In the genomic region with DNA sequence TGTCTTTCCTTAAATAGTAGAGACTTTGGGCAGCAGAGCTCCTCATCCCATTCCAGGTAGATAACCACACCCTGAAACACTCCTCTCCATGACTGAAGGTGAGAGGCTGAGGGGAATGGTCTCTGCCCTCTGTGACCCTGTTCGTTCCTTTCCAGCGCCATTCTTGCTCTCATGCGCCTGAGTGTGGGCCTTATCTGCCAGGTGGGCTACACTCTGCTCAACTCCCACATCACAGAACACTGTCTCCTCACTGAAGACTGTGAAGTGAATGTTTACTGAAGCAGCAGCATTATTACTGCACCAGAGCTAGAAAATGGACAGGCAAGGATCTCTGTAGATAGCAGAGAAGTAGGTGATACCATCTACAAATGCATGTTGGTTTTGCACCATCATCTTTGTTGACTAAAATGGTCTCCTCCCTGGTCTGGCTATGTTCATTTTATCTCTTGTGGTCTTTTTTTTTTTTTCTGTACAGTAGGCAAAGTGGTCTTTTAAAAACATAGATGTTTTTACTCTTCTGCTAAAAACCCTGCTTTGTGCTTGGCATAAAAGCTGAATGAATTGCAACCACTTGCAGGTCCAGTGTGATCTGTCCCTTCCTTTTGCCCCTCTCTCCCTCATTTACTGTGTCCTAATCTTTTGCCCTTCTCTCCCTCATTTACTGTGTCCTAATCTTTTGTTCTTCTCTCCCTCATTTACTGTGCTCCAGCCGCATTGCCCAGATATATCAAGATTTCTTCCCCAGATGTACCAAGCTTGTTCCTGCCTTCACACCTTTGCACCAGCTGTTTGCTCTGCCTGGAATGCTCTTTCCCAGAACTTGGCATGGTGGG, we compare ENCODE assay signal across 24 cellular contexts. TPM values are rescaled to one million over a fixed set of nuclear protein-coding genes. Genes with fewer than 3 reads are reported as not detected.
DNase-seq lines count a peak whose midpoint lies in the region; ATAC-seq, FAIRE-seq and TF ChIP-seq lines count a peak whose summit lies in the region.
"Had no signal": no experiment of that assay in that cellular context is flagged by ENCODE, and none has a peak within 500 bp of the region (broad histone marks: within the 10 kb centered on the region; RNA-seq: fewer than 3 reads in every experiment).

No MANE protein-coding gene starts in this region.

- H2AFZ ChIP-seq in HepG2 (ENCODE audit: low read length), result no peak overlapping the region

- H3K9me3 Mint-ChIP-seq in activated naive CD8-positive, alpha-beta T cell treated with anti-CD3 and anti-CD28 coated beads for 36 hours, result no peaks in the 10 kb centered on the region
- no peaks in the 10 kb centered on the region for H3K9me3 Mint-ChIP-seq in memory B cell
- no peaks in the 10 kb centered on the region for H3K9me3 Mint-ChIP-seq in nephron progenitor cell
- H3K9me3 Mint-ChIP-seq: activated B cell treated with CpG ODN at 0.5 μM for 24 hours; activated naive CD4-positive, alpha-beta T cell treated with anti-CD3 and anti-CD28 coated beads, Interleukin-2, amount 10 ng/mL, durations not matched to agents 7 days and 5 days had no signal

- TF ChIP-seq POLR2A in HepG2 (IDR thresholded peaks at IDR 0.05; ENCODE audit: insufficient read depth in 1 of 2, low read depth in 2 of 2, low read length in 2 of 2) (no peak), right lobe of liver (IDR thresholded peaks at IDR 0.05) (no peak), uterus (IDR thresholded peaks at IDR 0.05) (no peak)

- POLR2A ChIA-PET in HepG2 (lab: Yijun Ruan, JAX), result interaction anchor here (0.7 to 1.2 kb wide), 2 partner anchors 10 to 36 kb away, joined by 3 to 5 read pairs; no protein-coding TSS in a partner anchor

- H3K27me3 Mint-ChIP-seq in activated naive CD8-positive, alpha-beta T cell treated with anti-CD3 and anti-CD28 coated beads for 36 hours, result no peaks in the 10 kb centered on the region
- no peaks in the 10 kb centered on the region for H3K27me3 Mint-ChIP-seq in memory B cell
- no peaks in the 10 kb centered on the region for H3K27me3 Mint-ChIP-seq in nephron progenitor cell (ENCODE audit: low read depth, poor library complexity)
- H3K27me3 Mint-ChIP-seq: activated B cell treated with CpG ODN at 0.5 μM for 24 hours; activated CD4-positive, alpha-beta T cell treated with anti-CD3 and anti-CD28 coated beads, Interleukin-2, amount 10 ng/mL, durations not matched to agents 7 days and 5 days; activated naive CD4-positive, alpha-beta T cell treated with anti-CD3 and anti-CD28 coated beads, Interleukin-2, amount 10 ng/mL, durations not matched to agents 7 days and 5 days had no signal

- no peak overlapping the region for H3K4me3 Mint-ChIP-seq in activated naive CD8-positive, alpha-beta T cell treated with anti-CD3 and anti-CD28 coated beads for 36 hours
- H3K4me3 Mint-ChIP-seq in memory B cell, result no peak overlapping the region
- H3K4me3 Mint-ChIP-seq in nephron progenitor cell, result no peak overlapping the region
- H3K4me3 Mint-ChIP-seq: activated B cell treated with CpG ODN at 0.5 μM for 24 hours; activated CD4-positive, alpha-beta T cell treated with anti-CD3 and anti-CD28 coated beads, Interleukin-2, amount 10 ng/mL, durations not matched to agents 7 days and 5 days; activated naive CD4-positive, alpha-beta T cell treated with anti-CD3 and anti-CD28 coated beads, Interleukin-2, amount 10 ng/mL, durations not matched to agents 7 days and 5 days had no signal

- peak overlapping the region; percentile 2 for H3K27ac Mint-ChIP-seq in activated naive CD8-positive, alpha-beta T cell treated with anti-CD3 and anti-CD28 coated beads for 36 hours
- H3K27ac Mint-ChIP-seq in memory B cell (peak overlapping the region; percentile 23), nephron progenitor cell (no peak overlapping the region)
- H3K27ac Mint-ChIP-seq: activated B cell treated with CpG ODN at 0.5 μM for 24 hours; activated CD4-positive, alpha-beta T cell treated with anti-CD3 and anti-CD28 coated beads, Interleukin-2, amount 10 ng/mL, durations not matched to agents 7 days and 5 days; activated naive CD4-positive, alpha-beta T cell treated with anti-CD3 and anti-CD28 coated beads, Interleukin-2, amount 10 ng/mL, durations not matched to agents 7 days and 5 days had no signal

- TF ChIP-seq EP300 in HepG2 (IDR thresholded peaks at IDR 0.05; ENCODE audit: low read depth in 2 of 2, low read length in 2 of 2), result no peak
- TF ChIP-seq EP300 in HepG2 (CRISPR knock-in tag; IDR thresholded peaks at IDR 0.05; ENCODE audit: borderline replicate concordance), result no peak

- no peak for TF ChIP-seq RAD21 in HepG2 (CRISPR knock-in tag; IDR thresholded peaks at IDR 0.05)

- no peak overlapping the region for H3K4me3 ChIP-seq in HepG2 (replicated peaks in 1 of 3; ENCODE audit: insufficient read depth in 1 of 3, low read depth in 2 of 3, low read length in 3 of 3)
- H3K4me3 ChIP-seq in right lobe of liver, result no peak overlapping the region
- no peak overlapping the region for H3K4me3 ChIP-seq in uterus
- H3K4me3 ChIP-seq: gastroesophageal sphincter, GM12878, thyroid gland had no signal

- no peak overlapping the region for H3K4me2 ChIP-seq in HepG2 (ENCODE audit: low read depth, low read length)

- intact Hi-C loops in HepG2 (cut with micrococcal nuclease; ENCODE audit: unreplicated experiment) (loop anchor here (5.0 kb wide), 1 partner anchor 34 kb away; the partner anchor contains the start of genes BABAM2 and RBKS), right lobe of liver (cut with DNase I) (no loop called here), uterus (cut with DNase I; ENCODE audit: low total_unique reads) (no loop called here)

- ATAC-seq in HepG2 (no peak), right lobe of liver (no peak), memory B cell (ENCODE audit: low read depth) (no peak), GM18519 (IDR thresholded peaks at IDR 0.05; ENCODE audit: low FRiP score, unreplicated experiment) (no peak)
- ATAC-seq: gastroesophageal sphincter, GM12878, left colon had no signal

- no peak for FAIRE-seq in HepG2 (lab: Jason Lieb, UNC)
- FAIRE-seq: GM12878 had no signal

- CTCF ChIA-PET in HepG2 (lab: Yijun Ruan, JAX; ENCODE audit: low intra/inter-chr PET ratio, low total read pairs), result no interaction called here

- no peaks in the 10 kb centered on the region for H3K79me2 ChIP-seq in HepG2 (ENCODE audit: insufficient read depth, low read length)

- H4K20me1 ChIP-seq in HepG2 (ENCODE audit: insufficient read depth, low read length), result no peaks in the 10 kb centered on the region

- H3K9ac ChIP-seq in HepG2 (ENCODE audit: insufficient read depth, low read depth, low read length), result no peak overlapping the region

- H3K4me1 Mint-ChIP-seq in activated naive CD8-positive, alpha-beta T cell treated with anti-CD3 and anti-CD28 coated beads for 36 hours, result peaks cover 16% of the 10 kb centered on the region
- H3K4me1 Mint-ChIP-seq in memory B cell (peaks cover 5% of the 10 kb centered on the region), nephron progenitor cell (peaks cover 14% of the 10 kb centered on the region)
- H3K4me1 Mint-ChIP-seq: activated B cell treated with CpG ODN at 0.5 μM for 24 hours; activated CD4-positive, alpha-beta T cell treated with anti-CD3 and anti-CD28 coated beads, Interleukin-2, amount 10 ng/mL, durations not matched to agents 7 days and 5 days had no signal

- no peak overlapping the region for H3K27ac ChIP-seq in HepG2 (ENCODE audit: extremely low read length, insufficient read depth, low read length)
- no peak overlapping the region for H3K27ac ChIP-seq in right lobe of liver
- peak overlapping the region; percentile 3 to 43 for H3K27ac ChIP-seq in uterus
- H3K27ac ChIP-seq: gastroesophageal sphincter, thyroid gland had no signal

- no peak for DNase-seq in HepG2 (ENCODE audit: low spot score)
- DNase-seq in right lobe of liver, result no peak
- no peak for DNase-seq in activated naive CD8-positive, alpha-beta T cell treated with anti-CD3 and anti-CD28 coated beads for 36 hours
- DNase-seq in memory B cell (ENCODE audit: low spot score in 2 of 2), result no peak
- DNase-seq in uterus, result no peak
- DNase-seq in nephron progenitor cell, result no peak
- no peak for DNase-seq in KG1 (lab: John Stamatoyannopoulos, UW)
- DNase-seq: activated B cell treated with CpG ODN at 0.5 μM for 24 hours; activated CD4-positive, alpha-beta T cell treated with anti-CD3 and anti-CD28 coated beads, Interleukin-2, amount 10 ng/mL, durations not matched to agents 7 days and 5 days; activated naive CD4-positive, alpha-beta T cell treated with anti-CD3 and anti-CD28 coated beads, Interleukin-2, amount 10 ng/mL, durations not matched to agents 7 days and 5 days; activated T-cell treated with anti-CD3 and anti-CD28 coated beads, Interleukin-2, amount 50 U/mL, for 48 hours; AML-193; amygdala; H7; hippocampal formation; left colon; NCI-H1694 treated with DMSO at 0.1 percent for 48 hours; NCI-H82; nucleus accumbens; stimulated activated CD4-positive, alpha-beta T cell treated with anti-CD3 and anti-CD28 coated beads, Interleukin-4, amount 100 ng/mL, for 1 hour; thyroid gland had no signal

- peaks cover 31% of the 10 kb centered on the region for H3K4me1 ChIP-seq in HepG2 (ENCODE audit: insufficient read depth, low read length)
- no peaks in the 10 kb centered on the region for H3K4me1 ChIP-seq in right lobe of liver
- H3K4me1 ChIP-seq in uterus, result peaks cover 4 to 10% of the 10 kb centered on the region in 2 donors
- H3K4me1 ChIP-seq: gastroesophageal sphincter had no signal

- H3K36me3 Mint-ChIP-seq in activated naive CD8-positive, alpha-beta T cell treated with anti-CD3 and anti-CD28 coated beads for 36 hours, result peaks cover 24% of the 10 kb centered on the region
- H3K36me3 Mint-ChIP-seq in memory B cell (peaks cover 12% of the 10 kb centered on the region), nephron progenitor cell (ENCODE audit: low read depth) (peaks cover 10% of the 10 kb centered on the region)

- TF ChIP-seq CTCF in HepG2 (CRISPR knock-in tag; IDR thresholded peaks at IDR 0.05) (no peak), right lobe of liver (IDR thresholded peaks at IDR 0.05) (no peak), uterus (IDR thresholded peaks at IDR 0.05) (no peak), nephron progenitor cell (IDR thresholded peaks at IDR 0.05) (no peak)

- no TSS peak for BruUV-seq in HepG2 (replicated peaks; lab: Mats Ljungman, UMichigan)

- no peaks in the 10 kb centered on the region for H3K9me3 ChIP-seq in HepG2 (ENCODE audit: low read length)
- H3K9me3 ChIP-seq in right lobe of liver, result no peaks in the 10 kb centered on the region
- no peaks in the 10 kb centered on the region for H3K9me3 ChIP-seq in uterus
- H3K9me3 ChIP-seq: gastroesophageal sphincter, thyroid gland had no signal

- 90% methylated on average over 4 of the region's 4 CpGs for WGBS in HepG2 (ENCODE audit: low lambda C conversion rate)
- 100% methylated on average over 2 of the region's 4 CpGs for WGBS in right lobe of liver (ENCODE audit: insufficient coverage, low coverage, low lambda C conversion rate, missing lambda C conversion rate)

- H3K27me3 ChIP-seq in HepG2 (ENCODE audit: control insufficient read depth in 1 of 2, insufficient read depth in 2 of 2, low read length in 2 of 2) (no peaks in the 10 kb centered on the region), right lobe of liver (no peaks in the 10 kb centered on the region), uterus (no peaks in the 10 kb centered on the region)
- H3K27me3 ChIP-seq: gastroesophageal sphincter, thyroid gland had no signal

- H3K36me3 ChIP-seq in HepG2 (replicated peaks in 1 of 2; ENCODE audit: control insufficient read depth in 1 of 2, insufficient read depth in 2 of 2, low read length in 2 of 2) (peaks cover 0 to 5% of the 10 kb centered on the region in 2 experiments; a peak in 1 of 5 replicates), right lobe of liver (no peaks in the 10 kb centered on the region), uterus (no peaks in the 10 kb centered on the region)

- in situ Hi-C loops in HepG2 (cut with HindIII; ENCODE audit: extremely low pct_ligation_motif_present, low pct_unique_long_range_greater_than_20kb), result no loop called here

RNA-seq across cellular contexts. Expression of gene BABAM2, which starts 35.3 kb away (rescaled TPM):
- total RNA-seq in HepG2 (2016; rRNA removed; fragmentation: Illumina TruSeq; extraction: Trizol) (24.9 and 34.8 TPM in 2 replicates), right lobe of liver (10 to 100 TPM; 17.1 to 39.4 (median 25.5) TPM), uterus (10 to 100 TPM; 24.1 to 62.1 (median 32.5) TPM)
- 8.2 and 8.5 TPM in 2 replicates for total RNA-seq in HepG2 (2016; cell fraction: cytosol; rRNA removed; fragmentation: Illumina TruSeq; extraction: Trizol; ENCODE audit: low read depth)
- total RNA-seq in HepG2 (2016; cell fraction: insoluble cytoplasmic fraction; rRNA removed; fragmentation: Illumina TruSeq; extraction: Trizol), result 26.2 and 31.2 TPM in 2 replicates
- 13.7 and 14.1 TPM in 2 replicates for total RNA-seq in HepG2 (2016; cell fraction: membrane; rRNA removed; fragmentation: Illumina TruSeq; extraction: Trizol)
- 33.5 and 34.7 TPM in 2 replicates for total RNA-seq in HepG2 (2016; cell fraction: nucleus; rRNA removed; fragmentation: Illumina TruSeq; extraction: Trizol)
- polyA plus RNA-seq in HepG2 (2011; rRNA removed), result 28.0 and 28.3 TPM in 2 replicates
- polyA plus RNA-seq in HepG2 (2011; cell fraction: cytosol; rRNA removed), result 18.3 and 23.5 TPM in 2 replicates
- 14.1 and 17.0 TPM in 2 replicates for polyA plus RNA-seq in HepG2 (2011; cell fraction: nucleus; rRNA removed)
- polyA plus RNA-seq in HepG2 (2012), result 23.1 and 32.2 TPM in 2 replicates
- 11.4 and 14.0 TPM in 2 replicates for polyA plus RNA-seq in HepG2 (2016; cell fraction: cytosol; fragmentation: Illumina TruSeq; extraction: Trizol; ENCODE audit: low read depth)
- polyA plus RNA-seq in HepG2 (2016; cell fraction: insoluble cytoplasmic fraction; fragmentation: Illumina TruSeq; extraction: Trizol; ENCODE audit: low read depth), result 49.9 and 58.4 TPM in 2 replicates
- polyA plus RNA-seq in HepG2 (2016; cell fraction: membrane; fragmentation: Illumina TruSeq; extraction: Trizol; ENCODE audit: low read depth), result 17.1 and 19.7 TPM in 2 replicates
- 22.3 and 23.0 TPM in 2 replicates for polyA plus RNA-seq in HepG2 (2016; cell fraction: nucleus; fragmentation: Illumina TruSeq; extraction: Trizol; ENCODE audit: insufficient read depth, low read depth)
- polyA minus RNA-seq in HepG2 (2011; rRNA and poly(A)+ RNA removed; ENCODE audit: low replicate concordance), result 22.8 and 28.8 TPM in 2 replicates
- 18.5 and 21.5 TPM in 2 replicates for polyA minus RNA-seq in HepG2 (2011; cell fraction: cytosol; rRNA and poly(A)+ RNA removed)
- 132 and 154 TPM in 2 replicates for polyA minus RNA-seq in HepG2 (2011; cell fraction: nucleus; rRNA and poly(A)+ RNA removed)
- 10 to 100 TPM; 45.2 to 53.2 TPM for total RNA-seq in activated naive CD8-positive, alpha-beta T cell treated with anti-CD3 and anti-CD28 coated beads for 36 hours

RNA-seq across cellular contexts. Expression of gene RBKS, which starts 35.7 kb away (rescaled TPM):
- total RNA-seq in HepG2 (2016; rRNA removed; fragmentation: Illumina TruSeq; extraction: Trizol) (7.7 and 11.7 TPM in 2 replicates), right lobe of liver (10 to 100 TPM; 13.5 to 18.6 (median 16.0) TPM), uterus (1 to 10 TPM; 1.6 to 5.4 (median 3.3) TPM)
- total RNA-seq in HepG2 (2016; cell fraction: cytosol; rRNA removed; fragmentation: Illumina TruSeq; extraction: Trizol; ENCODE audit: low read depth), result 1.8 and 2.4 TPM in 2 replicates
- 8.0 and 11.5 TPM in 2 replicates for total RNA-seq in HepG2 (2016; cell fraction: insoluble cytoplasmic fraction; rRNA removed; fragmentation: Illumina TruSeq; extraction: Trizol)
- 2.9 and 3.2 TPM in 2 replicates for total RNA-seq in HepG2 (2016; cell fraction: membrane; rRNA removed; fragmentation: Illumina TruSeq; extraction: Trizol)
- 3.7 and 4.5 TPM in 2 replicates for total RNA-seq in HepG2 (2016; cell fraction: nucleus; rRNA removed; fragmentation: Illumina TruSeq; extraction: Trizol)
- 7.8 and 8.3 TPM in 2 replicates for polyA plus RNA-seq in HepG2 (2011; rRNA removed)
- 7.5 and 9.2 TPM in 2 replicates for polyA plus RNA-seq in HepG2 (2011; cell fraction: cytosol; rRNA removed)
- 1.4 and 2.0 TPM in 2 replicates for polyA plus RNA-seq in HepG2 (2011; cell fraction: nucleus; rRNA removed)
- 4.9 and 12.6 TPM in 2 replicates for polyA plus RNA-seq in HepG2 (2012)
- polyA plus RNA-seq in HepG2 (2016; cell fraction: cytosol; fragmentation: Illumina TruSeq; extraction: Trizol; ENCODE audit: low read depth), result 1.8 and 2.2 TPM in 2 replicates
- 10.1 and 10.5 TPM in 2 replicates for polyA plus RNA-seq in HepG2 (2016; cell fraction: insoluble cytoplasmic fraction; fragmentation: Illumina TruSeq; extraction: Trizol; ENCODE audit: low read depth)
- 2.2 and 2.3 TPM in 2 replicates for polyA plus RNA-seq in HepG2 (2016; cell fraction: membrane; fragmentation: Illumina TruSeq; extraction: Trizol; ENCODE audit: low read depth)
- 2.4 and 3.5 TPM in 2 replicates for polyA plus RNA-seq in HepG2 (2016; cell fraction: nucleus; fragmentation: Illumina TruSeq; extraction: Trizol; ENCODE audit: insufficient read depth, low read depth)
- polyA minus RNA-seq in HepG2 (2011; rRNA and poly(A)+ RNA removed; ENCODE audit: low replicate concordance), result 1.0 and 4.2 TPM in 2 replicates
- polyA minus RNA-seq in HepG2 (2011; cell fraction: cytosol; rRNA and poly(A)+ RNA removed), result 2.5 and 3.7 TPM in 2 replicates
- polyA minus RNA-seq in HepG2 (2011; cell fraction: nucleus; rRNA and poly(A)+ RNA removed), result 7.6 and 9.3 TPM in 2 replicates
- 1 to 10 TPM; 5.1 to 5.4 TPM for total RNA-seq in activated naive CD8-positive, alpha-beta T cell treated with anti-CD3 and anti-CD28 coated beads for 36 hours

Comparison
In these comparisons a context has a peak if more than half of its experiments do, and no peak if none do; other contexts are left out.
1. H3K27ac ChIP-seq: peak in uterus (2 of 2); none in HepG2 (single experiment) and right lobe of liver (0 of 3).